Comparison of ENCODE assay signal across 1 cellular context in the genomic region with DNA sequence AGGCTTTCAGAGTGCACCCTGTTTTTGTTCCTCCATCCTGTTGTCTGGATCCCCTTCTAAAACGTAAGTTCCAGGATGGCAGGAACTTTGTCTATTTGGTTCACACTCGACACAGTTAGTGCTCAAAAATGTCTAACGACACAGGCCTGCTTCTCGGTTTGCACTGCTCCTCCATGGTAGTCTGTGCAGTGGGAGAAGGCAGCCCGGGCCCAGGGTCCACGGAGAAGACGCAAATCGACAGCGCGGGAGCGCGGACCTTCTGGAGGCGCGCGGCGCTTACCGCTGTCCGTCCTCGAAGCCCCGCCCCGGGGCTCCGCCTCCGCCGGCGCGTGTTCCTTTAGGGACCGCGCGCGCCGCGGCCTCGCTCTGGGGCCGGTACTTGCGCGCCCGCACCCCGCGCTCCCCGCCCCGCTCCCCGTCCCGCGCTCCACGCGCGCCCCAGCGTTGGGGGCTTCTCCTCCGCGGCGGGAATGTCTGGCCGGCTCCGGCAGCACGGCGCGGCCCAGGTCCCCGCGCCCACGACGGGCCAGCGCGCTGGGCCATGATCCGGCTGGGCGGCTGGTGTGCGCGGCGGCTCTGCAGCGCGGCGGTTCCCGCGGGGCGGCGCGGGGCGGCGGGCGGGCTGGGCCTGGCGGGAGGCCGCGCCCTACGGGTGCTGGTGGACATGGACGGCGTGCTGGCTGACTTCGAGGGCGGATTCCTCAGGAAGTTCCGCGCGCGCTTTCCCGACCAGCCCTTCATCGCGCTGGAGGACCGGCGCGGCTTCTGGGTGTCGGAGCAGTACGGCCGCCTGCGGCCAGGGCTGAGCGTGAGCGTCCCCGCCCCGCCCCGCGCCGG.
TF ChIP-seq lines count a peak whose summit lies in the region.

Gene NT5M, plus strand, starts transcription at position 364 of the 837 bp plus-strand sequence. Its CDS starts 178 bp downstream, at position 542.

TF ChIP-seq in SK-N-SH, 30 proteins besides CTCF, POLR2A, EP300 and RAD21 (continued from another document):
- TF ChIP-seq, protein P1, sequence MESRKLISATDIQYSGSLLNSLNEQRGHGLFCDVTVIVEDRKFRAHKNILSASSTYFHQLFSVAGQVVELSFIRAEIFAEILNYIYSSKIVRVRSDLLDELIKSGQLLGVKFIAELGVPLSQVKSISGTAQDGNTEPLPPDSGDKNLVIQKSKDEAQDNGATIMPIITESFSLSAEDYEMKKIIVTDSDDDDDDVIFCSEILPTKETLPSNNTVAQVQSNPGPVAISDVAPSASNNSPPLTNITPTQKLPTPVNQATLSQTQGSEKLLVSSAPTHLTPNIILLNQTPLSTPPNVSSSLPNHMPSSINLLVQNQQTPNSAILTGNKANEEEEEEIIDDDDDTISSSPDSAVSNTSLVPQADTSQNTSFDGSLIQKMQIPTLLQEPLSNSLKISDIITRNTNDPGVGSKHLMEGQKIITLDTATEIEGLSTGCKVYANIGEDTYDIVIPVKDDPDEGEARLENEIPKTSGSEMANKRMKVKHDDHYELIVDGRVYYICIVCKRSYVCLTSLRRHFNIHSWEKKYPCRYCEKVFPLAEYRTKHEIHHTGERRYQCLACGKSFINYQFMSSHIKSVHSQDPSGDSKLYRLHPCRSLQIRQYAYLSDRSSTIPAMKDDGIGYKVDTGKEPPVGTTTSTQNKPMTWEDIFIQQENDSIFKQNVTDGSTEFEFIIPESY (IDR thresholded peaks at IDR 0.05; ENCODE audit: borderline replicate concordance, low read depth): no peak
- TF ChIP-seq SIN3A (IDR thresholded peaks at IDR 0.05; ENCODE audit: borderline replicate concordance, low read depth, low read length) (peak; percentile 26; the same call in 1 of the 2 replicates), GABPA (IDR thresholded peaks at IDR 0.05; ENCODE audit: low read depth) (no peak)
